8 cellular contexts compared by ENCODE assay signal in the genomic region with DNA sequence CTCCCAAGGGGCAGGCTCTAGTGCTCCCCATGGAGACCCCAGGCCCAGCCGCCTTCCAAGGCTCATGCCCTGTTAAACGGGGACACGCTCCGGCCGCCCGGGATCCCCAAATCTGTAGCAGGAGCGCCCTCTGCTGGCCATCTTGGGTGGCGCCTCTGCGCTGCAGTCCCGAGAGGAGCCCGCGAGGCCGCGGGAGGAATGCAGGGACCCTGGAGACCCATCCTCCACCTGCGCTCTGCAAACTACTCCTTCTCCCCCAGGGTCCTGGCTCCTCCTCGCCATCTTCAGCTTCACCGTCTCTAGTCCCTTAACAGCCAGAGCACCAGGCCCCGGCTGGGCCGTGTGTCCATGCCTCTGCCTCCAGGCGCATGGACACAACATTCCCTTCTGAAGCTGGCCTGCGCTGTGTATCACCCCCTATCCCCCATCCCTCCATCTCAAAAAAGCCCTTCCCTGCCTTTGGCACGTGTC. TPM values are rescaled to one million over a fixed set of nuclear protein-coding genes. Genes with fewer than 3 reads are reported as not detected.
DNase-seq lines count a peak whose midpoint lies in the region; ATAC-seq and TF ChIP-seq lines count a peak whose summit lies in the region.

No MANE protein-coding gene starts in this region.

- peak; percentile 88 for TF ChIP-seq CTCF in C4-2B (conservative IDR thresholded peaks at IDR 0.05)

- H3K27ac Mint-ChIP-seq in activated CD4-positive, alpha-beta T cell treated with anti-CD3 and anti-CD28 coated beads, Interleukin-2, amount 10 ng/mL, durations not matched to agents 7 days and 5 days: peak overlapping the region; percentile 48

- no peaks in the 10 kb centered on the region for H3K36me3 Mint-ChIP-seq in activated CD4-positive, alpha-beta T cell treated with anti-CD3 and anti-CD28 coated beads, Interleukin-2, amount 10 ng/mL, durations not matched to agents 7 days and 5 days (ENCODE audit: low read depth)

- peaks cover 10% of the 10 kb centered on the region for H3K4me1 Mint-ChIP-seq in activated CD4-positive, alpha-beta T cell treated with anti-CD3 and anti-CD28 coated beads, Interleukin-2, amount 10 ng/mL, durations not matched to agents 7 days and 5 days

- H3K9me3 Mint-ChIP-seq in activated CD4-positive, alpha-beta T cell treated with anti-CD3 and anti-CD28 coated beads, Interleukin-2, amount 10 ng/mL, durations not matched to agents 7 days and 5 days: no peaks in the 10 kb centered on the region

- H3K27ac ChIP-seq in C4-2B: peak overlapping the region; percentile 5; the same call in 1 of the 2 replicates

- H3K4me3 Mint-ChIP-seq in activated CD4-positive, alpha-beta T cell treated with anti-CD3 and anti-CD28 coated beads, Interleukin-2, amount 10 ng/mL, durations not matched to agents 7 days and 5 days: peak overlapping the region; percentile 53

- peak; percentile 39 for DNase-seq in HCEC 1CT
- peak; percentile 47 for DNase-seq in NCI-H510A (lab: John Stamatoyannopoulos, UW)
- DNase-seq in activated CD4-positive, alpha-beta T cell treated with anti-CD3 and anti-CD28 coated beads, Interleukin-2, amount 10 ng/mL, durations not matched to agents 7 days and 5 days: peak; percentile 88
- peak; percentile 74 for DNase-seq in dedifferentiated amniotic fluid mesenchymal stem cell (ENCODE audit: extremely low spot score)
- DNase-seq in left kidney (ENCODE audit: low read depth, low spot score): peak; percentile 95
- peak; percentile 86 for DNase-seq in stimulated activated CD4-positive, alpha-beta T cell treated with anti-CD3 and anti-CD28 coated beads, Interleukin-1b, Interleukin-23, amount 100 ng/mL, for 48 hours

- no peaks in the 10 kb centered on the region for H3K27me3 Mint-ChIP-seq in activated CD4-positive, alpha-beta T cell treated with anti-CD3 and anti-CD28 coated beads, Interleukin-2, amount 10 ng/mL, durations not matched to agents 7 days and 5 days

- POLR2A ChIA-PET in activated CD4-positive, alpha-beta T cell treated with anti-CD3 and anti-CD28 coated beads, Interleukin-2, amount 10 ng/mL, durations not matched to agents 7 days and 5 days (lab: Charles Lee): no interaction called here

- ATAC-seq in HG03442 (IDR thresholded peaks at IDR 0.05; ENCODE audit: unreplicated experiment): no peak

- CTCF ChIA-PET in activated CD4-positive, alpha-beta T cell treated with anti-CD3 and anti-CD28 coated beads, Interleukin-2, amount 10 ng/mL, durations not matched to agents 7 days and 5 days (lab: Charles Lee): interaction anchor here (0.6 to 8.1 kb wide), 24 partner anchors 8 to 1752 kb away, joined by 3 to 235 read pairs (median 4); a partner anchor contains a TSS

RNA-seq across cellular contexts. Expression of a gene that starts 23.6 kb away (rescaled TPM):
- total RNA-seq in activated CD4-positive, alpha-beta T cell treated with anti-CD3 and anti-CD28 coated beads, Interleukin-2, amount 10 ng/mL, durations not matched to agents 7 days and 5 days: under 1 TPM in 1 of 2 experiments, not detected in 1; 0.25 TPM

RNA-seq across cellular contexts. Expression of a gene that starts 35.4 kb away (rescaled TPM):
- total RNA-seq in activated CD4-positive, alpha-beta T cell treated with anti-CD3 and anti-CD28 coated beads, Interleukin-2, amount 10 ng/mL, durations not matched to agents 7 days and 5 days: not detected

RNA-seq across cellular contexts. Expression of a gene that starts 40.7 kb away (rescaled TPM):
- total RNA-seq in activated CD4-positive, alpha-beta T cell treated with anti-CD3 and anti-CD28 coated beads, Interleukin-2, amount 10 ng/mL, durations not matched to agents 7 days and 5 days: 100 to 1,000 TPM; 605 to 645 TPM

Comparison
In these comparisons a context has a peak if more than half of its experiments do, and no peak if none do; other contexts are left out.
1. DNase-seq: peak in every context shown above with its lines; median percentile 95 in left kidney; 88 in activated CD4-positive, alpha-beta T cell treated with anti-CD3 and anti-CD28 coated beads, Interleukin-2, amount 10 ng/mL, durations not matched to agents 7 days and 5 days; 86 in stimulated activated CD4-positive, alpha-beta T cell treated with anti-CD3 and anti-CD28 coated beads, Interleukin-1b, Interleukin-23, amount 100 ng/mL, for 48 hours; 74 in dedifferentiated amniotic fluid mesenchymal stem cell; 47 in NCI-H510A; 39 in HCEC 1CT.